ENCODE assay signal across 22 cellular contexts in the genomic region with DNA sequence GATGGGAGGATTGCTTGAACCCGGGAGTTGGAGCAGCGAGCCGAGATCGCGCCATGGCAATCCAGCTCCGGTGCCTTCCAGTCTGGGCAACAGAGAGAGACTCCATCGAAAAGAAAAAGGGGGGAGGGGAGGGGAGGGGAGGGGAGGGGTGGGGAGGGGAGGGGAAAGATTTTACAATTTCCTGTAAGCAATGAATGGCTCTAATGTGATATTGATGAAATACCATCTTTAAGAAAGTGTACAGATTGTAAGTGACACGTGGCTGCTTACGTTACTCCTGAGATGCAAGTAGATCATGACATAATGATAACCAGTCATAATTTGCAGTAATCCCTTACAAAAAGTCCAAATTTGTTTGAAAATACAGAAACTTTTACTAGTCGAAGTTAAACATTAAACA. TPM values are rescaled to one million over a fixed set of nuclear protein-coding genes. Genes with fewer than 3 reads are reported as not detected.
"Had no signal": no experiment of that assay in that cellular context is flagged by ENCODE, and none has a peak within 500 bp of the region (broad histone marks: within the 10 kb centered on the region; RNA-seq: fewer than 3 reads in every experiment).

No MANE protein-coding gene starts in this region.

- H3K27me3 Mint-ChIP-seq: effector memory CD8-positive, alpha-beta T cell; natural killer cell treated with Interleukin-12 subunit alpha and Interleukin-12 subunit beta and Interleukin-15 and Interleukin-18, amount 100 ng/mL, for 72 hours had no signal

- H3K27ac Mint-ChIP-seq: activated CD4-positive, alpha-beta memory T cell treated with anti-CD3 and anti-CD28 coated beads for 36 hours; activated naive CD8-positive, alpha-beta T cell treated with anti-CD3 and anti-CD28 coated beads, Interleukin-2, amount 10 ng/mL, durations not matched to agents 7 days and 5 days; effector memory CD8-positive, alpha-beta T cell; natural killer cell treated with Interleukin-12 subunit alpha and Interleukin-12 subunit beta and Interleukin-15 and Interleukin-18, amount 100 ng/mL, for 72 hours; stimulated activated naive CD8-positive, alpha-beta T cell treated with anti-CD3 and anti-CD28 coated beads, Interleukin-15, Interleukin-2, amounts not matched to agents 100 ng/mL and 50 ng/mL, for 24 hours had no signal

- DNase-seq: activated CD4-positive, alpha-beta memory T cell treated with anti-CD3 and anti-CD28 coated beads for 36 hours; activated CD4-positive, alpha-beta T cell treated with anti-CD3 and anti-CD28 coated beads for 48 hours; activated naive CD4-positive, alpha-beta T cell treated with Interleukin-2 at 50 U/mL for 16 hours; activated naive CD8-positive, alpha-beta T cell treated with anti-CD3 and anti-CD28 coated beads, Interleukin-2, amount 10 ng/mL, durations not matched to agents 7 days and 5 days; activated T-cell treated with anti-CD3 and anti-CD28 coated beads, Interleukin-2, amount 50 U/mL, for 48 hours; amniotic stem cell; colonic mucosa; dorsolateral prefrontal cortex; effector memory CD8-positive, alpha-beta T cell; glutamatergic neuron; hippocampal formation; left ventricle myocardium superior; mammary epithelial cell; nucleus accumbens; right cardiac atrium; stimulated activated CD4-positive, alpha-beta T cell treated with anti-CD3 and anti-CD28 coated beads, Interleukin-12 subunit alpha, Interleukin-12 subunit beta, amount 100 ng/mL, for 4 hours; substantia nigra; thyroid gland had no signal

- H3K36me3 ChIP-seq: colonic mucosa, esophagus muscularis mucosa, thyroid gland had no signal

- H3K4me3 Mint-ChIP-seq: activated CD4-positive, alpha-beta memory T cell treated with anti-CD3 and anti-CD28 coated beads for 36 hours; effector memory CD8-positive, alpha-beta T cell; natural killer cell treated with Interleukin-12 subunit alpha and Interleukin-12 subunit beta and Interleukin-15 and Interleukin-18, amount 100 ng/mL, for 72 hours had no signal

- H3K27me3 ChIP-seq: colonic mucosa, dorsolateral prefrontal cortex, esophagus muscularis mucosa, thyroid gland had no signal

- ATAC-seq: effector memory CD8-positive, alpha-beta T cell; natural killer cell treated with Interleukin-12 subunit alpha and Interleukin-12 subunit beta and Interleukin-15 and Interleukin-18, amount 100 ng/mL, for 72 hours had no signal

- H3K9me3 Mint-ChIP-seq: activated CD4-positive, alpha-beta memory T cell treated with anti-CD3 and anti-CD28 coated beads for 36 hours; stimulated activated naive CD8-positive, alpha-beta T cell treated with anti-CD3 and anti-CD28 coated beads, Interleukin-15, Interleukin-2, amounts not matched to agents 100 ng/mL and 50 ng/mL, for 24 hours had no signal

- H3K27ac ChIP-seq: colonic mucosa had no signal

- H3K9ac ChIP-seq: parathyroid adenoma had no signal

- H3K36me3 Mint-ChIP-seq: activated naive CD8-positive, alpha-beta T cell treated with anti-CD3 and anti-CD28 coated beads, Interleukin-2, amount 10 ng/mL, durations not matched to agents 7 days and 5 days; natural killer cell treated with Interleukin-12 subunit alpha and Interleukin-12 subunit beta and Interleukin-15 and Interleukin-18, amount 100 ng/mL, for 72 hours had no signal

- H3K4me1 Mint-ChIP-seq: activated naive CD8-positive, alpha-beta T cell treated with anti-CD3 and anti-CD28 coated beads, Interleukin-2, amount 10 ng/mL, durations not matched to agents 7 days and 5 days had no signal

- H3K4me1 ChIP-seq: colonic mucosa, parathyroid adenoma had no signal

- H3K9me3 ChIP-seq: colonic mucosa, esophagus muscularis mucosa, thyroid gland had no signal

RNA-seq across cellular contexts. Expression of gene SLC25A21, which starts 1.4 kb away (rescaled TPM):
- total RNA-seq: activated CD4-positive, alpha-beta memory T cell treated with anti-CD3 and anti-CD28 coated beads for 36 hours; activated naive CD8-positive, alpha-beta T cell treated with anti-CD3 and anti-CD28 coated beads, Interleukin-2, amount 10 ng/mL, durations not matched to agents 7 days and 5 days; natural killer cell treated with Interleukin-12 subunit alpha and Interleukin-12 subunit beta and Interleukin-15 and Interleukin-18, amount 100 ng/mL, for 72 hours had no signal

RNA-seq across cellular contexts. Expression of gene MIPOL1, which starts 26.7 kb away (rescaled TPM):
- total RNA-seq: activated naive CD8-positive, alpha-beta T cell treated with anti-CD3 and anti-CD28 coated beads, Interleukin-2, amount 10 ng/mL, durations not matched to agents 7 days and 5 days; natural killer cell treated with Interleukin-12 subunit alpha and Interleukin-12 subunit beta and Interleukin-15 and Interleukin-18, amount 100 ng/mL, for 72 hours had no signal
